Comparison of ENCODE assay signal across 11 cellular contexts in genomic region chr16:89314858-89315257, GRCh38.
DNase-seq lines count a peak whose midpoint lies in the region; ATAC-seq, FAIRE-seq and TF ChIP-seq lines count a peak whose summit lies in the region.
"Had no signal": no experiment of that assay in that cellular context is flagged by ENCODE, and none has a peak within 500 bp of the region (broad histone marks: within the 10 kb centered on the region; RNA-seq: fewer than 3 reads in every experiment).

No MANE protein-coding gene starts in this region.

- 97% methylated on average over 8 of the region's 8 CpGs for WGBS in HepG2 (ENCODE audit: low lambda C conversion rate)
- WGBS in right lobe of liver (ENCODE audit: insufficient coverage, low coverage, low lambda C conversion rate, missing lambda C conversion rate) = 77% methylated on average over 6 of the region's 8 CpGs

- H3K9me3 Mint-ChIP-seq in activated naive CD8-positive, alpha-beta T cell (ENCODE audit: low read depth) = no peaks in the 10 kb centered on the region
- no peaks in the 10 kb centered on the region for H3K9me3 Mint-ChIP-seq in naive B cell

- POLR2A ChIA-PET in HepG2 (lab: Yijun Ruan, JAX) = no interaction called here

- TF ChIP-seq RAD21 in HepG2 (CRISPR knock-in tag; IDR thresholded peaks at IDR 0.05) = no peak

- H4K20me1 ChIP-seq in HepG2 (ENCODE audit: insufficient read depth, low read length) = peaks cover 86% of the 10 kb centered on the region

- TF ChIP-seq POLR2A in HepG2 (IDR thresholded peaks at IDR 0.05; ENCODE audit: insufficient read depth in 1 of 2, low read depth in 2 of 2, low read length in 2 of 2) = no peak
- no peak for TF ChIP-seq POLR2A in right lobe of liver (IDR thresholded peaks at IDR 0.05)

- DNase-seq in HepG2 (ENCODE audit: low spot score) (no peak), right lobe of liver (no peak), naive B cell (no peak), foreskin melanocyte (no peak), T1000 (lab: John Stamatoyannopoulos, UW) (no peak)
- DNase-seq: hippocampal formation had no signal

- peaks cover 33 to 69% of the 10 kb centered on the region in 2 experiments for H3K36me3 ChIP-seq in HepG2 (replicated peaks in 1 of 2; ENCODE audit: control insufficient read depth in 1 of 2, insufficient read depth in 2 of 2, low read length in 2 of 2)
- H3K36me3 ChIP-seq in right lobe of liver = peaks cover 0 to 12% (median 0%) of the 10 kb centered on the region in 4 donors

- no peak for FAIRE-seq in HepG2 (lab: Jason Lieb, UNC)

- no peak overlapping the region for H2AFZ ChIP-seq in HepG2 (ENCODE audit: low read length)

- peaks cover 2% of the 10 kb centered on the region for H3K36me3 Mint-ChIP-seq in activated naive CD8-positive, alpha-beta T cell
- H3K36me3 Mint-ChIP-seq in naive B cell = no peaks in the 10 kb centered on the region

- peaks cover 90% of the 10 kb centered on the region for H3K4me1 Mint-ChIP-seq in activated naive CD8-positive, alpha-beta T cell (ENCODE audit: low read depth)
- H3K4me1 Mint-ChIP-seq in naive B cell = peaks cover 58 to 82% (median 80%) of the 10 kb centered on the region in 3 donors

- H3K27me3 Mint-ChIP-seq in activated naive CD8-positive, alpha-beta T cell = no peaks in the 10 kb centered on the region
- H3K27me3 Mint-ChIP-seq in naive B cell = no peaks in the 10 kb centered on the region

- no peak overlapping the region for H3K4me2 ChIP-seq in HepG2 (ENCODE audit: low read depth, low read length)

- TF ChIP-seq EP300 in HepG2 (IDR thresholded peaks at IDR 0.05; ENCODE audit: low read depth in 2 of 2, low read length in 2 of 2) = no peak
- TF ChIP-seq EP300 in HepG2 (CRISPR knock-in tag; IDR thresholded peaks at IDR 0.05; ENCODE audit: borderline replicate concordance) = no peak

- peaks cover 14% of the 10 kb centered on the region for H3K4me1 ChIP-seq in HepG2 (ENCODE audit: insufficient read depth, low read length)
- peaks cover 0 to 5% (median 3%) of the 10 kb centered on the region in 4 donors for H3K4me1 ChIP-seq in right lobe of liver

- no TSS peak for BruUV-seq in HepG2 (replicated peaks; lab: Mats Ljungman, UMichigan)

- no peaks in the 10 kb centered on the region for H3K27me3 ChIP-seq in HepG2 (ENCODE audit: control insufficient read depth in 1 of 2, insufficient read depth in 2 of 2, low read length in 2 of 2)
- H3K27me3 ChIP-seq in right lobe of liver = no peaks in the 10 kb centered on the region
- H3K27me3 ChIP-seq: adrenal gland had no signal

- CTCF ChIA-PET in HepG2 (lab: Yijun Ruan, JAX; ENCODE audit: low intra/inter-chr PET ratio, low total read pairs) = no interaction called here

- H3K4me3 ChIP-seq in HepG2 (replicated peaks in 1 of 3; ENCODE audit: insufficient read depth in 1 of 3, low read depth in 2 of 3, low read length in 3 of 3) (no peak overlapping the region), right lobe of liver (no peak overlapping the region)
- H3K4me3 ChIP-seq: adrenal gland had no signal

- intact Hi-C loops in HepG2 (cut with micrococcal nuclease; ENCODE audit: unreplicated experiment) = no loop called here
- intact Hi-C loops in right lobe of liver (cut with DNase I) = no loop called here

- H3K27ac ChIP-seq in HepG2 (ENCODE audit: extremely low read length, insufficient read depth, low read length) (no peak overlapping the region), right lobe of liver (no peak overlapping the region)

- H3K9ac ChIP-seq in HepG2 (ENCODE audit: insufficient read depth, low read depth, low read length) = no peak overlapping the region

- peaks cover 98% of the 10 kb centered on the region for H3K79me2 ChIP-seq in HepG2 (ENCODE audit: insufficient read depth, low read length)

- TF ChIP-seq CTCF in HepG2 (CRISPR knock-in tag; IDR thresholded peaks at IDR 0.05) = no peak
- TF ChIP-seq CTCF in right lobe of liver (IDR thresholded peaks at IDR 0.05) = no peak

- H3K27ac Mint-ChIP-seq in activated naive CD8-positive, alpha-beta T cell = peak overlapping the region; percentile 95
- peak overlapping the region in 2 of 6 donors; percentile 55 to 88 for H3K27ac Mint-ChIP-seq in naive B cell

- ATAC-seq in HepG2 (no peak), right lobe of liver (no peak), naive B cell (ENCODE audit: low read depth in 2 of 2) (no peak), GM18520 (IDR thresholded peaks at IDR 0.05; ENCODE audit: unreplicated experiment) (no peak), HG03565 (IDR thresholded peaks at IDR 0.05; ENCODE audit: unreplicated experiment) (no peak)
- ATAC-seq: right cardiac atrium had no signal

- H3K4me3 Mint-ChIP-seq in activated naive CD8-positive, alpha-beta T cell = peak overlapping the region; percentile 81
- H3K4me3 Mint-ChIP-seq in naive B cell = peak overlapping the region in 5 of 8 donors; percentile 6 to 89 (median 42)

- H3K9me3 ChIP-seq in HepG2 (ENCODE audit: low read length) = no peaks in the 10 kb centered on the region
- H3K9me3 ChIP-seq in right lobe of liver = no peaks in the 10 kb centered on the region
- H3K9me3 ChIP-seq: adrenal gland had no signal

- in situ Hi-C loops in HepG2 (cut with HindIII; ENCODE audit: extremely low pct_ligation_motif_present, low pct_unique_long_range_greater_than_20kb) = no loop called here

TF ChIP-seq in HepG2, 621 proteins besides CTCF, POLR2A, EP300 and RAD21:
- no peak for TF ChIP-seq SP4 (CRISPR knock-in tag; IDR thresholded peaks at IDR 0.05)
- TF ChIP-seq RARG (CRISPR knock-in tag; IDR thresholded peaks at IDR 0.05; ENCODE audit: low read depth) = no peak
- TF ChIP-seq TFAP4 (IDR thresholded peaks at IDR 0.05; ENCODE audit: borderline replicate concordance, low read depth) = no peak
- TF ChIP-seq FOXC1 (CRISPR knock-in tag; IDR thresholded peaks at IDR 0.05; ENCODE audit: borderline replicate concordance) = 0 out of 2 replicates have a peak, but pooled peaks have one; percentile 34
- no peak for TF ChIP-seq SKI (IDR thresholded peaks at IDR 0.05; ENCODE audit: partially characterized antibody)
- TF ChIP-seq SP1 (IDR thresholded peaks at IDR 0.05) = no peak
- TF ChIP-seq SP1 (CRISPR knock-in tag; IDR thresholded peaks at IDR 0.05) = no peak
- 0 out of 2 replicates have a peak, but pooled peaks have one; percentile 14 for TF ChIP-seq UBTF (CRISPR knock-in tag; IDR thresholded peaks at IDR 0.05)
- TF ChIP-seq SOX5 (CRISPR knock-in tag; IDR thresholded peaks at IDR 0.05; ENCODE audit: borderline replicate concordance) = no peak
- TF ChIP-seq CREB1 (IDR thresholded peaks at IDR 0.05) = no peak
- TF ChIP-seq CREB1 (CRISPR knock-in tag; IDR thresholded peaks at IDR 0.05) = no peak
- no peak for TF ChIP-seq ZIK1 (CRISPR knock-in tag; IDR thresholded peaks at IDR 0.05; ENCODE audit: borderline replicate concordance, low read depth)
- peak; percentile 83; the same call in 1 of the 2 replicates for TF ChIP-seq EED (CRISPR knock-in tag; IDR thresholded peaks at IDR 0.05)
- no peak for TF ChIP-seq PHF5A (CRISPR knock-in tag; IDR thresholded peaks at IDR 0.05; ENCODE audit: low read depth, unreplicated experiment)
